ENCODE assay signal across 1 cellular context in genomic region chr20:61879694-61880093, GRCh38.
TF ChIP-seq lines count a peak whose summit lies in the region.

No MANE protein-coding gene starts in this region.

TF ChIP-seq in PFSK-1, 5 proteins besides CTCF, POLR2A, EP300 and RAD21 (continued from another document):
- TF ChIP-seq REST (IDR thresholded peaks at IDR 0.05; ENCODE audit: insufficient read depth in 1 of 2, low read depth in 2 of 2, low read length in 2 of 2) (no peak), FOXP2 (optimal IDR thresholded peaks at IDR 0.05; ENCODE audit: borderline replicate concordance, extremely low read depth, extremely low read length, insufficient read depth) (no peak), POLR2AphosphoS5 (IDR thresholded peaks at IDR 0.05; ENCODE audit: low read depth, low read length) (0 out of 2 replicates have a peak, but pooled peaks have one; percentile 19), SIN3A (IDR thresholded peaks at IDR 0.05; ENCODE audit: borderline replicate concordance, insufficient read depth, low read length) (no peak)
